In genomic region chr15:77543159-77543882, GRCh38 we compare ENCODE assay signal across 8 cellular contexts.
DNase-seq lines count a peak whose midpoint lies in the region; ATAC-seq, FAIRE-seq and TF ChIP-seq lines count a peak whose summit lies in the region.

No MANE protein-coding gene starts in this region.

- DNase-seq in NCI-H2171 treated with DMSO at 0.1 percent for 48 hours (lab: John Stamatoyannopoulos, UW) (peak; percentile 80), WTC11 (ENCODE audit: low spot score) (peak; percentile 90), bronchial epithelial cell (ENCODE audit: low read depth) (peak; percentile 62), keratinocyte (ENCODE audit: low read depth, low spot score) (peak; percentile 25)
- DNase-seq in stimulated activated CD4-positive, alpha-beta T cell treated with anti-CD3 and anti-CD28 coated beads, Interleukin-12 subunit alpha, Interleukin-12 subunit beta, amount 100 ng/mL, for 24 hours (ENCODE audit: low read depth in 2 of 2), result peak; percentile 49 to 67

- peak overlapping the region; percentile 42 for H3K4me3 ChIP-seq in bronchial epithelial cell (ENCODE audit: low read depth, low read length)
- peak overlapping the region; percentile 39 to 70 (median 63) for H3K4me3 ChIP-seq in keratinocyte (ENCODE audit: control insufficient read depth in 2 of 3, extremely low read depth in 1 of 3, insufficient read depth in 2 of 3, low read depth in 1 of 3, low read length in 3 of 3)

- TF ChIP-seq CTCF in GM12873 (IDR thresholded peaks at IDR 0.05; ENCODE audit: insufficient read depth, low read depth, low read length, missing control alignments) (peak; percentile 93), WTC11 (IDR thresholded peaks at IDR 0.05) (peak; percentile 87), bronchial epithelial cell (IDR thresholded peaks at IDR 0.05; ENCODE audit: insufficient read depth, low read length, severe bottlenecking) (peak; percentile 96), keratinocyte (optimal IDR thresholded peaks at IDR 0.05 in 1 of 3, IDR thresholded peaks at IDR 0.05 in 1 of 3, conservative IDR thresholded peaks at IDR 0.05 in 1 of 3; ENCODE audit: extremely low read depth in 1 of 3, insufficient read depth in 2 of 3, low read length in 3 of 3) (peak; percentile 70 to 99 (median 98))

- H3K9me1 ChIP-seq in keratinocyte (ENCODE audit: control insufficient read depth, extremely low read depth, insufficient read depth, low read length), result no peaks in the 10 kb centered on the region

- H3K4me2 ChIP-seq in keratinocyte (ENCODE audit: control insufficient read depth, extremely low read depth, insufficient read depth, low read depth, low read length), result peak overlapping the region; percentile 91

- no peak for FAIRE-seq in bronchial epithelial cell (lab: Jason Lieb, UNC)
- no peak for FAIRE-seq in keratinocyte (lab: Jason Lieb, UNC)

- H3K4me3 Mint-ChIP-seq in WTC11, result no peak overlapping the region; the same call in 1 of the 2 replicates

- H3K79me2 ChIP-seq in keratinocyte (ENCODE audit: control insufficient read depth, insufficient read depth, low read length), result no peaks in the 10 kb centered on the region

- H3K4me1 ChIP-seq in keratinocyte (ENCODE audit: control insufficient read depth, extremely low read depth, insufficient read depth, low read length), result peaks cover 9% of the 10 kb centered on the region

- 0 out of 2 replicates have a peak overlapping the region, but pooled peaks have one; percentile 53 for H3K27ac Mint-ChIP-seq in WTC11

- H3K27me3 ChIP-seq in bronchial epithelial cell (ENCODE audit: control insufficient read depth, insufficient read depth, low read length) (no peaks in the 10 kb centered on the region), keratinocyte (ENCODE audit: control insufficient read depth, extremely low read depth, insufficient read depth, low read length) (peaks cover 3% of the 10 kb centered on the region)

- peak overlapping the region; percentile 97 for H2AFZ ChIP-seq in keratinocyte (ENCODE audit: control insufficient read depth, low read length)

- peak; percentile 69 for ATAC-seq in HG02970 (IDR thresholded peaks at IDR 0.05; ENCODE audit: low FRiP score, unreplicated experiment)
- ATAC-seq in WTC11, result peak; percentile 76
- no peak for ATAC-seq in HG02870 (IDR thresholded peaks at IDR 0.05; ENCODE audit: unreplicated experiment)

- no peaks in the 10 kb centered on the region for H3K9me3 ChIP-seq in keratinocyte (ENCODE audit: control insufficient read depth, low read depth, low read length)

- POLR2A ChIA-PET in WTC11 (lab: Charles Lee), result interaction anchor here (0.8 to 1.6 kb wide), 5 partner anchors 46 to 358 kb away, joined by 3 to 10 read pairs (median 4); no protein-coding TSS in a partner anchor

- peak overlapping the region; percentile 74 for H3K9ac ChIP-seq in keratinocyte (ENCODE audit: control insufficient read depth, extremely low read depth, insufficient read depth, low read length)

- H3K36me3 ChIP-seq in bronchial epithelial cell (ENCODE audit: control insufficient read depth, insufficient read depth, low read length), result no peaks in the 10 kb centered on the region
- H3K36me3 ChIP-seq in keratinocyte (ENCODE audit: control insufficient read depth in 2 of 2, extremely low read depth in 1 of 2, insufficient read depth in 2 of 2, low read length in 2 of 2), result no peaks in the 10 kb centered on the region

- peaks cover 49% of the 10 kb centered on the region for H3K4me1 Mint-ChIP-seq in WTC11

- H3K27me3 Mint-ChIP-seq in WTC11 (ENCODE audit: low read depth), result peaks cover 5% of the 10 kb centered on the region

- H3K36me3 Mint-ChIP-seq in WTC11, result no peaks in the 10 kb centered on the region

- CTCF ChIA-PET in WTC11 (lab: Charles Lee), result interaction anchor here (0.6 to 8.3 kb wide), 140 partner anchors 9 to 639 kb away, joined by 3 to 242 read pairs (median 5); partner anchors contain the start of genes HMG20A, LINGO1, PEAK1 and TSPAN3

- H4K20me1 ChIP-seq in keratinocyte (ENCODE audit: control insufficient read depth, extremely low read depth, insufficient read depth, low read length), result no peaks in the 10 kb centered on the region

- dilution Hi-C loops in keratinocyte (cut with MboI; ENCODE audit: extremely low pct_ligation_motif_present, low sequenced_read_pairs), result no loop called here

- H3K9me3 Mint-ChIP-seq in WTC11, result peaks cover 5% of the 10 kb centered on the region; the same call in 1 of the 2 replicates

- peak overlapping the region; percentile 36 for H3K27ac ChIP-seq in keratinocyte (ENCODE audit: control insufficient read depth, insufficient read depth, low read length)

TF ChIP-seq in WTC11, 78 proteins besides CTCF, POLR2A, EP300 and RAD21 (continues in another document):
- TF ChIP-seq SMAD3 (CRISPR knock-in tag; IDR thresholded peaks at IDR 0.05; ENCODE audit: borderline replicate concordance) (no peak), AR (CRISPR knock-in tag; IDR thresholded peaks at IDR 0.05) (no peak), ZNF317 (CRISPR knock-in tag; IDR thresholded peaks at IDR 0.05; ENCODE audit: borderline replicate concordance, low read depth) (0 out of 2 replicates have a peak, but pooled peaks have one; percentile 39), FOXK1 (CRISPR knock-in tag; IDR thresholded peaks at IDR 0.05) (0 out of 2 replicates have a peak, but pooled peaks have one; percentile 31), ZNF263 (CRISPR knock-in tag; IDR thresholded peaks at IDR 0.05; ENCODE audit: low read depth) (no peak), CDX4 (CRISPR knock-in tag; IDR thresholded peaks at IDR 0.05; ENCODE audit: borderline replicate concordance) (no peak), USF1 (CRISPR knock-in tag; IDR thresholded peaks at IDR 0.05) (peak; percentile 79), FOXP4 (CRISPR knock-in tag; IDR thresholded peaks at IDR 0.05) (no peak), CREM (CRISPR knock-in tag; IDR thresholded peaks at IDR 0.05) (peak; percentile 71; the same call in 1 of the 2 replicates), IRF2 (CRISPR knock-in tag; IDR thresholded peaks at IDR 0.05; ENCODE audit: borderline replicate concordance, low read depth) (no peak), ATF2 (CRISPR knock-in tag; IDR thresholded peaks at IDR 0.05; ENCODE audit: borderline replicate concordance, low read depth) (no peak), ZBTB21 (CRISPR knock-in tag; IDR thresholded peaks at IDR 0.05; ENCODE audit: borderline replicate concordance) (no peak)

Comparison
In these comparisons a context has a peak if more than half of its experiments do, and no peak if none do; other contexts are left out.
1. DNase-seq: peak in every context shown above with its lines; median percentile 90 in WTC11; 80 in NCI-H2171 treated with DMSO at 0.1 percent for 48 hours; 62 in bronchial epithelial cell; 58 in stimulated activated CD4-positive, alpha-beta T cell treated with anti-CD3 and anti-CD28 coated beads, Interleukin-12 subunit alpha, Interleukin-12 subunit beta, amount 100 ng/mL, for 24 hours; 25 in keratinocyte.